8 cellular contexts compared by ENCODE assay signal in the genomic region with DNA sequence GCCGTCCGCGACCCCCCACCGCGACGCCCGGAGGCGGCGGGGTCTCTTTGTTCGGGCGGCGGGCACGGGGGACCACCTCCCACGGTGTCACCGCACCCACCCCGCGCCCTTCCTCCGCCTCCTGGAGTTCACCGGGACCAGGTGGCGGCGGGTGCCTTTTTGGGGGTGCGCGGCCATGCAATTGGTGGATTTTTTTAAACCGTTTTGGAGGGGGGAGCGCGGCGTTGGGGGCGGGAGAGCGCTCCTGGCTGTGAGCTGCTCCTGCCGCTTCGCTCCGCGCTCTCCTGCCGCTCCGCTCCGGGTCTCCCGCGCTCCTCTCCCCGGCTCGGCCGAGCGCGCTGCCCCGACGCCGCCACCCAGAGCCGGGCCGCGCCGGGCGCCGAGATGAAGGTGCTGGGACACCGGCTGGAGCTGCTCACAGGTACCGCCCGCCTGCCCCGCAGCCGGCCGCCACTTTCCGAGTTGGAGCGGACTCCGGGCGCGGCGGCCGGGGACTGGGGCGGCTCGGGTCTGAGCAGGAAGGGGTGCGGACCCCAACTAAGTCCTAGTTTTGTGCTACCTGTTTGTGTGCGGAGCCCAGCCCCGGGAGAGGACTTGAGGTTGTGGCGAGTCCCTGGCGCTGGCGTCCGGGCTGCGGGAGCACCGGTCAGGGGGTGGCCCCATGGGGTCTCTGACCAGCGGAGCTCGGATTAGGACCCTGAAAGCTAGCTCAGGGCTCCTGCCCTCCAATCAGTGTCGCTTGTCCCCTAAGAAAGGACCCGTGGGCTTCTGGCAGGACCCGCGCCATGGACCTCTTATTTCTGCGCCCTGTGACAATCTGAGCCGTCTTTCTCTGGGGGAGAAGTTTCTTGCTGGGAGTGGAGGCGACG.
DNase-seq lines count a peak whose midpoint lies in the region; ATAC-seq lines count a peak whose summit lies in the region.

No MANE protein-coding gene starts in this region.

- no peaks in the 10 kb centered on the region for H3K36me3 ChIP-seq in iPS-18a (ENCODE audit: control insufficient read depth, low read depth, low read length)

- H3K4me3 Mint-ChIP-seq in activated naive CD8-positive, alpha-beta T cell treated with anti-CD3 and anti-CD28 coated beads, Interleukin-2, amount 50 U/mL, for 24 hours, result peak overlapping the region; percentile 17
- peak overlapping the region; percentile 45 for H3K4me3 Mint-ChIP-seq in stimulated activated naive CD8-positive, alpha-beta T cell treated with anti-CD3 and anti-CD28 coated beads, Interleukin-15, Interleukin-2, amounts not matched to agents 100 ng/mL and 50 ng/mL, for 24 hours

- H3K36me3 Mint-ChIP-seq in activated naive CD8-positive, alpha-beta T cell treated with anti-CD3 and anti-CD28 coated beads, Interleukin-2, amount 50 U/mL, for 24 hours (ENCODE audit: low read depth), result no peaks in the 10 kb centered on the region
- no peaks in the 10 kb centered on the region for H3K36me3 Mint-ChIP-seq in stimulated activated naive CD8-positive, alpha-beta T cell treated with anti-CD3 and anti-CD28 coated beads, Interleukin-15, Interleukin-2, amounts not matched to agents 100 ng/mL and 50 ng/mL, for 24 hours (ENCODE audit: low read depth)

- peak overlapping the region; percentile 63 for H3K4me3 ChIP-seq in iPS-18a (ENCODE audit: low read length)

- H3K27me3 ChIP-seq in iPS-18a (ENCODE audit: control insufficient read depth, insufficient read depth, low read length), result peaks cover 55% of the 10 kb centered on the region

- H3K9me3 Mint-ChIP-seq in activated naive CD8-positive, alpha-beta T cell treated with anti-CD3 and anti-CD28 coated beads, Interleukin-2, amount 50 U/mL, for 24 hours, result no peaks in the 10 kb centered on the region
- H3K9me3 Mint-ChIP-seq in stimulated activated naive CD8-positive, alpha-beta T cell treated with anti-CD3 and anti-CD28 coated beads, Interleukin-15, Interleukin-2, amounts not matched to agents 100 ng/mL and 50 ng/mL, for 24 hours, result no peaks in the 10 kb centered on the region

- DNase-seq in activated CD8-positive, alpha-beta memory T cell treated with anti-CD3 and anti-CD28 coated beads for 24 hours, result peak; percentile 61
- no peak for DNase-seq in activated CD8-positive, alpha-beta memory T cell treated with anti-CD3 and anti-CD28 coated beads, Interleukin-2, amount 50 U/mL, for 48 hours
- DNase-seq in activated naive CD8-positive, alpha-beta T cell treated with anti-CD3 and anti-CD28 coated beads, Interleukin-2, amount 50 U/mL, for 24 hours, result peak; percentile 10
- DNase-seq in GF-D8 (lab: John Stamatoyannopoulos, UW), result no peak
- no peak for DNase-seq in NCI-H226
- DNase-seq in activated effector memory CD4-positive, alpha-beta T cell treated with Interleukin-2 at 50 U/mL for 16 hours, result no peak

- ATAC-seq in activated naive CD8-positive, alpha-beta T cell treated with anti-CD3 and anti-CD28 coated beads, Interleukin-2, amount 50 U/mL, for 24 hours, result no peak

- H3K27ac Mint-ChIP-seq in activated naive CD8-positive, alpha-beta T cell treated with anti-CD3 and anti-CD28 coated beads, Interleukin-2, amount 50 U/mL, for 24 hours, result no peak overlapping the region
- no peak overlapping the region for H3K27ac Mint-ChIP-seq in stimulated activated naive CD8-positive, alpha-beta T cell treated with anti-CD3 and anti-CD28 coated beads, Interleukin-15, Interleukin-2, amounts not matched to agents 100 ng/mL and 50 ng/mL, for 24 hours

- no peak overlapping the region for H3K27ac ChIP-seq in iPS-18a (ENCODE audit: low read length)

- H3K27me3 Mint-ChIP-seq in activated naive CD8-positive, alpha-beta T cell treated with anti-CD3 and anti-CD28 coated beads, Interleukin-2, amount 50 U/mL, for 24 hours, result peaks cover 71% of the 10 kb centered on the region
- peaks cover 64% of the 10 kb centered on the region for H3K27me3 Mint-ChIP-seq in stimulated activated naive CD8-positive, alpha-beta T cell treated with anti-CD3 and anti-CD28 coated beads, Interleukin-15, Interleukin-2, amounts not matched to agents 100 ng/mL and 50 ng/mL, for 24 hours

- peak overlapping the region; percentile 15 for H3K9ac ChIP-seq in iPS-18a (ENCODE audit: low read length)

- no peaks in the 10 kb centered on the region for H3K9me3 ChIP-seq in iPS-18a (ENCODE audit: control insufficient read depth, low read depth, low read length)

- peaks cover 11% of the 10 kb centered on the region for H3K4me1 Mint-ChIP-seq in activated naive CD8-positive, alpha-beta T cell treated with anti-CD3 and anti-CD28 coated beads, Interleukin-2, amount 50 U/mL, for 24 hours
- peaks cover 8% of the 10 kb centered on the region for H3K4me1 Mint-ChIP-seq in stimulated activated naive CD8-positive, alpha-beta T cell treated with anti-CD3 and anti-CD28 coated beads, Interleukin-15, Interleukin-2, amounts not matched to agents 100 ng/mL and 50 ng/mL, for 24 hours (ENCODE audit: low read depth)

- peaks cover 6% of the 10 kb centered on the region for H3K4me1 ChIP-seq in iPS-18a (ENCODE audit: control insufficient read depth, low read depth, low read length)

Comparison
In these comparisons a context has a peak if more than half of its experiments do, and no peak if none do; other contexts are left out.
1. DNase-seq: peak in activated CD8-positive, alpha-beta memory T cell treated with anti-CD3 and anti-CD28 coated beads for 24 hours (single experiment) and activated naive CD8-positive, alpha-beta T cell treated with anti-CD3 and anti-CD28 coated beads, Interleukin-2, amount 50 U/mL, for 24 hours (single experiment); none in activated CD8-positive, alpha-beta memory T cell treated with anti-CD3 and anti-CD28 coated beads, Interleukin-2, amount 50 U/mL, for 48 hours (single experiment), GF-D8 (single experiment), NCI-H226 (single experiment) and activated effector memory CD4-positive, alpha-beta T cell treated with Interleukin-2 at 50 U/mL for 16 hours (single experiment).